ENCODE assay signal across 1 cellular context in the genomic region with DNA sequence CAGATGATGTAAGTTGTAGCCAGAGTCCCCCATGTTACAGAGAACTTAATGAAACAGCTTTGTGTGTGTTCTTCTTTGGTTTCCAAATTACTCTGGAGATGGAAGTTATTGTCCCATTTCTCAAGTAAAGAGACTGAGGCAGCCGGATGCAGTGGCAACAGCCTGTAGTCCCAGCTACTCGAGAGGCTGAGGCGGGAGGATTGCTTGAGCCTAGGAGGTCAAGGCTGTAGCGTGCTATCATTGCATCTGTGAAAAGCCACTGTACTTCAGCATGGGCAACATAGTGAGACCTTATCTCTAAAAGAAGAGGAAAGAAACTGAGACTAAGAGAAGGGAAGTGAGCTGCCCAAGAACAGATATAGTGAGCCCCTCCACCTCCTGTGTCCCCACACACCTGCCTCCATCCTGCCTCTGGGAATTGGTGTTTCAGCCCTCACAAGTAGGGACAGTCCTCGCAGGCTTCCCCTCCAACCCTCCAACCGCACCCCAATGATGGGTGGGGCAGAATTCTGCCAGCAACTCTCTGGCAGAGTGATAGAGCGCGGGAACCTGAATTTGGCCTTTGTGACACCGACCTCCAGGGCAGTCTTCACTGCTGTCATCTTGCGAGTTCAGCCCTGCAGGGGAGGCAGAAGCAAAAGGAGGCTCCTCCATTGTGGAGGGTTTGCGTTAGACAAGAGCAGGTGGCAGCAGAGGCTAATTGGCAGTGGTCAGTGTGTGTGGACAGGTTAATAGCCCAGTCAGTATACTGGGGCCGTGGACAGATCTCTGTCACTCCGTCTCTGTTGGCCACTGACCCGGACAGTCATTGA.
TF ChIP-seq lines count a peak whose summit lies in the region.

No MANE protein-coding gene starts in this region.

TF ChIP-seq in HepG2, 621 proteins besides CTCF, POLR2A, EP300 and RAD21 (continues in another document):
- TF ChIP-seq, protein P1, sequence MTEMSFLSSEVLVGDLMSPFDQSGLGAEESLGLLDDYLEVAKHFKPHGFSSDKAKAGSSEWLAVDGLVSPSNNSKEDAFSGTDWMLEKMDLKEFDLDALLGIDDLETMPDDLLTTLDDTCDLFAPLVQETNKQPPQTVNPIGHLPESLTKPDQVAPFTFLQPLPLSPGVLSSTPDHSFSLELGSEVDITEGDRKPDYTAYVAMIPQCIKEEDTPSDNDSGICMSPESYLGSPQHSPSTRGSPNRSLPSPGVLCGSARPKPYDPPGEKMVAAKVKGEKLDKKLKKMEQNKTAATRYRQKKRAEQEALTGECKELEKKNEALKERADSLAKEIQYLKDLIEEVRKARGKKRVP (CRISPR knock-in tag; IDR thresholded peaks at IDR 0.05) = no peak
- TF ChIP-seq SIN3A (IDR thresholded peaks at IDR 0.05; ENCODE audit: borderline replicate concordance, low read depth, low read length) (no peak), MBNL3 (CRISPR knock-in tag; conservative IDR thresholded peaks at IDR 0.05) (no peak), SP4 (CRISPR knock-in tag; IDR thresholded peaks at IDR 0.05) (no peak), U2AF2 (IDR thresholded peaks at IDR 0.05; ENCODE audit: low read depth, low read length) (no peak), ZNF709 (CRISPR knock-in tag; IDR thresholded peaks at IDR 0.05) (no peak), KDM3A (CRISPR knock-in tag; IDR thresholded peaks at IDR 0.05; ENCODE audit: low read depth) (no peak), ZMAT3 (CRISPR knock-in tag; conservative IDR thresholded peaks at IDR 0.05) (no peak), CAMTA2 (CRISPR knock-in tag; IDR thresholded peaks at IDR 0.05; ENCODE audit: borderline replicate concordance) (0 out of 2 replicates have a peak, but pooled peaks have one; percentile 22), RBAK (CRISPR knock-in tag; IDR thresholded peaks at IDR 0.05) (no peak), KLF11 (CRISPR knock-in tag; IDR thresholded peaks at IDR 0.05) (no peak), ZNF383 (CRISPR knock-in tag; IDR thresholded peaks at IDR 0.05; ENCODE audit: borderline replicate concordance) (no peak), HDAC1 (CRISPR knock-in tag; IDR thresholded peaks at IDR 0.05) (no peak), SMARCE1 (IDR thresholded peaks at IDR 0.05; ENCODE audit: borderline replicate concordance) (no peak), FOXO1 (CRISPR knock-in tag; IDR thresholded peaks at IDR 0.05) (no peak; the same call in 1 of the 2 replicates), E2F2 (CRISPR knock-in tag; IDR thresholded peaks at IDR 0.05; ENCODE audit: borderline replicate concordance) (no peak), ZNF543 (CRISPR knock-in tag; IDR thresholded peaks at IDR 0.05) (no peak), ZNF34 (CRISPR knock-in tag; IDR thresholded peaks at IDR 0.05; ENCODE audit: borderline replicate concordance) (no peak), CBX5 (CRISPR knock-in tag; IDR thresholded peaks at IDR 0.05; ENCODE audit: borderline replicate concordance) (no peak), NR2F1 (CRISPR knock-in tag; IDR thresholded peaks at IDR 0.05) (no peak; a peak in 1 of 4 replicates), ADNP (CRISPR knock-in tag; IDR thresholded peaks at IDR 0.05) (no peak), PLRG1 (conservative IDR thresholded peaks at IDR 0.05) (no peak), ZNF510 (CRISPR knock-in tag; IDR thresholded peaks at IDR 0.05; ENCODE audit: low read depth) (no peak), ZBTB21 (CRISPR knock-in tag; IDR thresholded peaks at IDR 0.05) (no peak), PAWR (CRISPR knock-in tag; IDR thresholded peaks at IDR 0.05; ENCODE audit: borderline replicate concordance) (no peak), MTF1 (CRISPR knock-in tag; IDR thresholded peaks at IDR 0.05) (no peak), MED1 (CRISPR knock-in tag; IDR thresholded peaks at IDR 0.05) (no peak), BCL6 (CRISPR knock-in tag; IDR thresholded peaks at IDR 0.05) (no peak), ZMYM2 (CRISPR knock-in tag; IDR thresholded peaks at IDR 0.05) (no peak), ZBTB42 (CRISPR knock-in tag; IDR thresholded peaks at IDR 0.05) (no peak), CEBPG (CRISPR knock-in tag; IDR thresholded peaks at IDR 0.05) (no peak), REST (IDR thresholded peaks at IDR 0.05; ENCODE audit: borderline replicate concordance in 1 of 2, low read depth in 1 of 2, low read length in 2 of 2) (no peak), GPBP1L1 (CRISPR knock-in tag; IDR thresholded peaks at IDR 0.05) (no peak), SRSF9 (IDR thresholded peaks at IDR 0.05; ENCODE audit: borderline replicate concordance, insufficient read depth, low read depth, low read length, poor library complexity, severe bottlenecking) (no peak), HNRNPK (IDR thresholded peaks at IDR 0.05; ENCODE audit: low read depth, low read length, poor library complexity, severe bottlenecking) (no peak)
- TF ChIP-seq, protein P2, sequence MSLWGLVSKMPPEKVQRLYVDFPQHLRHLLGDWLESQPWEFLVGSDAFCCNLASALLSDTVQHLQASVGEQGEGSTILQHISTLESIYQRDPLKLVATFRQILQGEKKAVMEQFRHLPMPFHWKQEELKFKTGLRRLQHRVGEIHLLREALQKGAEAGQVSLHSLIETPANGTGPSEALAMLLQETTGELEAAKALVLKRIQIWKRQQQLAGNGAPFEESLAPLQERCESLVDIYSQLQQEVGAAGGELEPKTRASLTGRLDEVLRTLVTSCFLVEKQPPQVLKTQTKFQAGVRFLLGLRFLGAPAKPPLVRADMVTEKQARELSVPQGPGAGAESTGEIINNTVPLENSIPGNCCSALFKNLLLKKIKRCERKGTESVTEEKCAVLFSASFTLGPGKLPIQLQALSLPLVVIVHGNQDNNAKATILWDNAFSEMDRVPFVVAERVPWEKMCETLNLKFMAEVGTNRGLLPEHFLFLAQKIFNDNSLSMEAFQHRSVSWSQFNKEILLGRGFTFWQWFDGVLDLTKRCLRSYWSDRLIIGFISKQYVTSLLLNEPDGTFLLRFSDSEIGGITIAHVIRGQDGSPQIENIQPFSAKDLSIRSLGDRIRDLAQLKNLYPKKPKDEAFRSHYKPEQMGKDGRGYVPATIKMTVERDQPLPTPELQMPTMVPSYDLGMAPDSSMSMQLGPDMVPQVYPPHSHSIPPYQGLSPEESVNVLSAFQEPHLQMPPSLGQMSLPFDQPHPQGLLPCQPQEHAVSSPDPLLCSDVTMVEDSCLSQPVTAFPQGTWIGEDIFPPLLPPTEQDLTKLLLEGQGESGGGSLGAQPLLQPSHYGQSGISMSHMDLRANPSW (CRISPR knock-in tag; IDR thresholded peaks at IDR 0.05; ENCODE audit: borderline replicate concordance) = no peak
- TF ChIP-seq, protein P3, sequence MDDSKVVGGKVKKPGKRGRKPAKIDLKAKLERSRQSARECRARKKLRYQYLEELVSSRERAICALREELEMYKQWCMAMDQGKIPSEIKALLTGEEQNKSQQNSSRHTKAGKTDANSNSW (CRISPR knock-in tag; IDR thresholded peaks at IDR 0.05; ENCODE audit: borderline replicate concordance) = no peak
- TF ChIP-seq, protein P4, sequence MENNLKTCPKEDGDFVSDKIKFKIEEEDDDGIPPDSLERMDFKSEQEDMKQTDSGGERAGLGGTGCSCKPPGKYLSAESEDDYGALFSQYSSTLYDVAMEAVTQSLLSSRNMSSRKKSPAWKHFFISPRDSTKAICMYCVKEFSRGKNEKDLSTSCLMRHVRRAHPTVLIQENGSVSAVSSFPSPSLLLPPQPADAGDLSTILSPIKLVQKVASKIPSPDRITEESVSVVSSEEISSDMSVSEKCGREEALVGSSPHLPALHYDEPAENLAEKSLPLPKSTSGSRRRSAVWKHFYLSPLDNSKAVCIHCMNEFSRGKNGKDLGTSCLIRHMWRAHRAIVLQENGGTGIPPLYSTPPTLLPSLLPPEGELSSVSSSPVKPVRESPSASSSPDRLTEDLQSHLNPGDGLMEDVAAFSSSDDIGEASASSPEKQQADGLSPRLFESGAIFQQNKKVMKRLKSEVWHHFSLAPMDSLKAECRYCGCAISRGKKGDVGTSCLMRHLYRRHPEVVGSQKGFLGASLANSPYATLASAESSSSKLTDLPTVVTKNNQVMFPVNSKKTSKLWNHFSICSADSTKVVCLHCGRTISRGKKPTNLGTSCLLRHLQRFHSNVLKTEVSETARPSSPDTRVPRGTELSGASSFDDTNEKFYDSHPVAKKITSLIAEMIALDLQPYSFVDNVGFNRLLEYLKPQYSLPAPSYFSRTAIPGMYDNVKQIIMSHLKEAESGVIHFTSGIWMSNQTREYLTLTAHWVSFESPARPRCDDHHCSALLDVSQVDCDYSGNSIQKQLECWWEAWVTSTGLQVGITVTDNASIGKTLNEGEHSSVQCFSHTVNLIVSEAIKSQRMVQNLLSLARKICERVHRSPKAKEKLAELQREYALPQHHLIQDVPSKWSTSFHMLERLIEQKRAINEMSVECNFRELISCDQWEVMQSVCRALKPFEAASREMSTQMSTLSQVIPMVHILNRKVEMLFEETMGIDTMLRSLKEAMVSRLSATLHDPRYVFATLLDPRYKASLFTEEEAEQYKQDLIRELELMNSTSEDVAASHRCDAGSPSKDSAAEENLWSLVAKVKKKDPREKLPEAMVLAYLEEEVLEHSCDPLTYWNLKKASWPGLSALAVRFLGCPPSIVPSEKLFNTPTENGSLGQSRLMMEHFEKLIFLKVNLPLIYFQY (CRISPR knock-in tag; IDR thresholded peaks at IDR 0.05; ENCODE audit: borderline replicate concordance) = no peak
- TF ChIP-seq, protein P5, sequence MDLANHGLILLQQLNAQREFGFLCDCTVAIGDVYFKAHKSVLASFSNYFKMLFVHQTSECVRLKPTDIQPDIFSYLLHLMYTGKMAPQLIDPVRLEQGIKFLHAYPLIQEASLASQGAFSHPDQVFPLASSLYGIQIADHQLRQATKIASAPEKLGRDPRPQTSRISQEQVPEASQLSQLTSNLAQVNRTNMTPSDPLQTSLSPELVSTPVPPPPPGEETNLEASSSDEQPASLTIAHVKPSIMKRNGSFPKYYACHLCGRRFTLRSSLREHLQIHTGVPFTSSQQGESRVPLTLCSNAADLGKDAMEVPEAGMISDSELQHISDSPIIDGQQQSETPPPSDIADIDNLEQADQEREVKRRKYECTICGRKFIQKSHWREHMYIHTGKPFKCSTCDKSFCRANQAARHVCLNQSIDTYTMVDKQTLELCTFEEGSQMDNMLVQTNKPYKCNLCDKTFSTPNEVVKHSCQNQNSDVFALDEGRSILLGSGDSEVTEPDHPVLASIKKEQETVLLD (CRISPR knock-in tag; IDR thresholded peaks at IDR 0.05; ENCODE audit: low read depth) = no peak
- TF ChIP-seq, protein P6, sequence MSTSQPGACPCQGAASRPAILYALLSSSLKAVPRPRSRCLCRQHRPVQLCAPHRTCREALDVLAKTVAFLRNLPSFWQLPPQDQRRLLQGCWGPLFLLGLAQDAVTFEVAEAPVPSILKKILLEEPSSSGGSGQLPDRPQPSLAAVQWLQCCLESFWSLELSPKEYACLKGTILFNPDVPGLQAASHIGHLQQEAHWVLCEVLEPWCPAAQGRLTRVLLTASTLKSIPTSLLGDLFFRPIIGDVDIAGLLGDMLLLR (CRISPR knock-in tag; IDR thresholded peaks at IDR 0.05) = no peak
- TF ChIP-seq, protein P7, sequence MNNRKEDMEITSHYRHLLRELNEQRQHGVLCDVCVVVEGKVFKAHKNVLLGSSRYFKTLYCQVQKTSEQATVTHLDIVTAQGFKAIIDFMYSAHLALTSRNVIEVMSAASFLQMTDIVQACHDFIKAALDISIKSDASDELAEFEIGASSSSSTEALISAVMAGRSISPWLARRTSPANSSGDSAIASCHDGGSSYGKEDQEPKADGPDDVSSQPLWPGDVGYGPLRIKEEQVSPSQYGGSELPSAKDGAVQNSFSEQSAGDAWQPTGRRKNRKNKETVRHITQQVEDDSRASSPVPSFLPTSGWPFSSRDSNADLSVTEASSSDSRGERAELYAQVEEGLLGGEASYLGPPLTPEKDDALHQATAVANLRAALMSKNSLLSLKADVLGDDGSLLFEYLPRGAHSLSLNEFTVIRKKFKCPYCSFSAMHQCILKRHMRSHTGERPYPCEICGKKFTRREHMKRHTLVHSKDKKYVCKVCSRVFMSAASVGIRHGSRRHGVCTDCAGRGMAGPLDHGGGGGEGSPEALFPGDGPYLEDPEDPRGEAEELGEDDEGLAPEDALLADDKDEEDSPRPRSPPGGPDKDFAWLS (CRISPR knock-in tag; IDR thresholded peaks at IDR 0.05; ENCODE audit: borderline replicate concordance) = no peak
